In the genomic region with DNA sequence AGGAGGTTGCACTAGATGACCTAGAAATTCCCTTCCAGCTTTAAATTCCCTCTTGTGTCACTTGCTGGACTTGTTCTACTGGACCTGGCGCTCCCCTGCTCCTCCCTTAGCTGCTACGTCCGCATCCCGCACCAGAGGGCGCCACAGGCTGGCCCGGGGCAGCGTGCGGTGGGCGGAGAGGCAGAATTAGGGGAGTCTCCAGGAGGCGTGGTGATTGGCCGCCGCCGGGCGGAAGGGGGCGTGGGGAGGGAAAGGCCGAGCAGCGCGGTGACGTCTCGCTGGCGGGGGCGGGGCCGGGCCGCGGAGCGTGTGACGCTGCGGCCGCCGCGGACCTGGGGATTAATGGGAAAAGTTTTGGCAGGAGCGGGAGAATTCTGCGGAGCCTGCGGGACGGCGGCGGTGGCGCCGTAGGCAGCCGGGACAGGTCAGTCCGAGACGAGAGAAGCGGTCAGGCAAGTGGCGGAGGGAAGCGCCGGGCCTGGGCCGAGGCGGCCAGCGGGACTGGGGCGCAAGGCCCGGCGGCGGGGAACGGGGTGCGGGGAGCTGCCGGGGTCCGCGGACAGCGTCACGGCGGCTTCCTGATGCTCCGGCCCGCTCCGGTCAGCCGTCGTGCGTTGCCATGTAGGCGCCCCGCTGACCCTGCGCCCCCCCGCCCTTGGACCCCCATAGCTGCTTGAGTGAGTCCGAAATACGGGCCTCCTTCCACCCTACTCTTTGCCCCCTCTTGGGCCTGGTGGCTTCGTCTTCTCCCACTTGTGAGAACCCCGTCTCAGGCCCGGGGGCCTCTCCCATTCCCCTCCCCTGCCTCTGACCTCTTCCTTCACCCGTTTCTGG, we compare ENCODE assay signal across 1 cellular context.
TF ChIP-seq lines count a peak whose summit lies in the region.

A gene (plus strand): TSS at position 301 of the 834 bp plus-strand sequence. CDS start 68,530 bp downstream, outside the sequence.

TF ChIP-seq in WTC11, 78 proteins besides CTCF, POLR2A, EP300 and RAD21 (continued from another document):
- TF ChIP-seq, protein P1, sequence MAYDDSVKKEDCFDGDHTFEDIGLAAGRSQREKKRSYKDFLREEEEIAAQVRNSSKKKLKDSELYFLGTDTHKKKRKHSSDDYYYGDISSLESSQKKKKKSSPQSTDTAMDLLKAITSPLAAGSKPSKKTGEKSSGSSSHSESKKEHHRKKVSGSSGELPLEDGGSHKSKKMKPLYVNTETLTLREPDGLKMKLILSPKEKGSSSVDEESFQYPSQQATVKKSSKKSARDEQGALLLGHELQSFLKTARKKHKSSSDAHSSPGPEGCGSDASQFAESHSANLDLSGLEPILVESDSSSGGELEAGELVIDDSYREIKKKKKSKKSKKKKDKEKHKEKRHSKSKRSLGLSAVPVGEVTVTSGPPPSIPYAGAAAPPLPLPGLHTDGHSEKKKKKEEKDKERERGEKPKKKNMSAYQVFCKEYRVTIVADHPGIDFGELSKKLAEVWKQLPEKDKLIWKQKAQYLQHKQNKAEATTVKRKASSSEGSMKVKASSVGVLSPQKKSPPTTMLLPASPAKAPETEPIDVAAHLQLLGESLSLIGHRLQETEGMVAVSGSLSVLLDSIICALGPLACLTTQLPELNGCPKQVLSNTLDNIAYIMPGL (CRISPR knock-in tag; IDR thresholded peaks at IDR 0.05), result peak; percentile 87
- TF ChIP-seq FOXP1 (CRISPR knock-in tag; IDR thresholded peaks at IDR 0.05; ENCODE audit: borderline replicate concordance) (peak; percentile 76; the same call in 1 of the 2 replicates), JAZF1 (CRISPR knock-in tag; IDR thresholded peaks at IDR 0.05) (no peak), SOX15 (CRISPR knock-in tag; IDR thresholded peaks at IDR 0.05) (no peak), ZNF219 (CRISPR knock-in tag; IDR thresholded peaks at IDR 0.05; ENCODE audit: borderline replicate concordance) (no peak), ZNF121 (CRISPR knock-in tag; IDR thresholded peaks at IDR 0.05) (peak; percentile 13; the same call in 1 of the 2 replicates), RORB (CRISPR knock-in tag; IDR thresholded peaks at IDR 0.05) (no peak), ELF4 (CRISPR knock-in tag; IDR thresholded peaks at IDR 0.05; ENCODE audit: low read depth) (no peak), JUN (CRISPR knock-in tag; IDR thresholded peaks at IDR 0.05) (no peak)
- TF ChIP-seq, protein P2, sequence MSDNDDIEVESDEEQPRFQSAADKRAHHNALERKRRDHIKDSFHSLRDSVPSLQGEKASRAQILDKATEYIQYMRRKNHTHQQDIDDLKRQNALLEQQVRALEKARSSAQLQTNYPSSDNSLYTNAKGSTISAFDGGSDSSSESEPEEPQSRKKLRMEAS (CRISPR knock-in tag; IDR thresholded peaks at IDR 0.05), result 0 out of 2 replicates have a peak, but pooled peaks have one; percentile 57
- TF ChIP-seq, protein P3, sequence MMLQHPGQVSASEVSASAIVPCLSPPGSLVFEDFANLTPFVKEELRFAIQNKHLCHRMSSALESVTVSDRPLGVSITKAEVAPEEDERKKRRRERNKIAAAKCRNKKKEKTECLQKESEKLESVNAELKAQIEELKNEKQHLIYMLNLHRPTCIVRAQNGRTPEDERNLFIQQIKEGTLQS (CRISPR knock-in tag; conservative IDR thresholded peaks at IDR 0.05), result no peak
- TF ChIP-seq, protein P4, sequence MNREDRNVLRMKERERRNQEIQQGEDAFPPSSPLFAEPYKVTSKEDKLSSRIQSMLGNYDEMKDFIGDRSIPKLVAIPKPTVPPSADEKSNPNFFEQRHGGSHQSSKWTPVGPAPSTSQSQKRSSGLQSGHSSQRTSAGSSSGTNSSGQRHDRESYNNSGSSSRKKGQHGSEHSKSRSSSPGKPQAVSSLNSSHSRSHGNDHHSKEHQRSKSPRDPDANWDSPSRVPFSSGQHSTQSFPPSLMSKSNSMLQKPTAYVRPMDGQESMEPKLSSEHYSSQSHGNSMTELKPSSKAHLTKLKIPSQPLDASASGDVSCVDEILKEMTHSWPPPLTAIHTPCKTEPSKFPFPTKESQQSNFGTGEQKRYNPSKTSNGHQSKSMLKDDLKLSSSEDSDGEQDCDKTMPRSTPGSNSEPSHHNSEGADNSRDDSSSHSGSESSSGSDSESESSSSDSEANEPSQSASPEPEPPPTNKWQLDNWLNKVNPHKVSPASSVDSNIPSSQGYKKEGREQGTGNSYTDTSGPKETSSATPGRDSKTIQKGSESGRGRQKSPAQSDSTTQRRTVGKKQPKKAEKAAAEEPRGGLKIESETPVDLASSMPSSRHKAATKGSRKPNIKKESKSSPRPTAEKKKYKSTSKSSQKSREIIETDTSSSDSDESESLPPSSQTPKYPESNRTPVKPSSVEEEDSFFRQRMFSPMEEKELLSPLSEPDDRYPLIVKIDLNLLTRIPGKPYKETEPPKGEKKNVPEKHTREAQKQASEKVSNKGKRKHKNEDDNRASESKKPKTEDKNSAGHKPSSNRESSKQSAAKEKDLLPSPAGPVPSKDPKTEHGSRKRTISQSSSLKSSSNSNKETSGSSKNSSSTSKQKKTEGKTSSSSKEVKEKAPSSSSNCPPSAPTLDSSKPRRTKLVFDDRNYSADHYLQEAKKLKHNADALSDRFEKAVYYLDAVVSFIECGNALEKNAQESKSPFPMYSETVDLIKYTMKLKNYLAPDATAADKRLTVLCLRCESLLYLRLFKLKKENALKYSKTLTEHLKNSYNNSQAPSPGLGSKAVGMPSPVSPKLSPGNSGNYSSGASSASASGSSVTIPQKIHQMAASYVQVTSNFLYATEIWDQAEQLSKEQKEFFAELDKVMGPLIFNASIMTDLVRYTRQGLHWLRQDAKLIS (CRISPR knock-in tag; IDR thresholded peaks at IDR 0.05; ENCODE audit: borderline replicate concordance), result no peak
